In genomic region chr19:38850231-38850975, GRCh38 we compare ENCODE assay signal across 8 cellular contexts. TPM values are rescaled to one million over a fixed set of nuclear protein-coding genes. Genes with fewer than 3 reads are reported as not detected.
DNase-seq lines count a peak whose midpoint lies in the region; ATAC-seq and TF ChIP-seq lines count a peak whose summit lies in the region.

No MANE protein-coding gene starts in this region.

- H3K27me3 ChIP-seq in right atrium auricular region (no peaks in the 10 kb centered on the region), prostate gland (replicated peaks; ENCODE audit: insufficient read depth) (no peaks in the 10 kb centered on the region)

- peak; percentile 69 for ATAC-seq in GM18502 (IDR thresholded peaks at IDR 0.05; ENCODE audit: poor library complexity, unreplicated experiment)
- peak; percentile 63 for ATAC-seq in HG02943 (IDR thresholded peaks at IDR 0.05; ENCODE audit: low read depth, unreplicated experiment)

- under 1% methylated on average over 38 of the region's 38 CpGs for WGBS in prostate gland
- WGBS in urinary bladder = under 1% methylated on average over 38 of the region's 38 CpGs

- H3K27ac ChIP-seq in right atrium auricular region (peak overlapping the region; percentile 99 to 100), prostate gland (peak overlapping the region; percentile 95 to 100), urinary bladder (ENCODE audit: low read depth) (peak overlapping the region; percentile 95)

- H3K9me3 ChIP-seq in right atrium auricular region (no peaks in the 10 kb centered on the region), prostate gland (no peaks in the 10 kb centered on the region)

- H3K4me3 ChIP-seq in right atrium auricular region (peak overlapping the region; percentile 72 to 79), prostate gland (peak overlapping the region; percentile 64 to 80), urinary bladder (ENCODE audit: low read depth, low read length) (peak overlapping the region; percentile 86)

- intact Hi-C loops in prostate gland (cut with DNase I) = loop anchor here (5.0 kb wide), 2 partner anchors 47 to 203 kb away; partner anchors contain the start of genes ACTN4, NFKBIB and SIRT2

- peaks cover 0 to 54% of the 10 kb centered on the region in 2 donors for H3K4me1 ChIP-seq in right atrium auricular region
- H3K4me1 ChIP-seq in prostate gland (replicated peaks) = peaks cover 14% of the 10 kb centered on the region
- no peaks in the 10 kb centered on the region for H3K4me1 ChIP-seq in urinary bladder (ENCODE audit: insufficient read depth)

- peaks cover 30% of the 10 kb centered on the region for H3K36me3 ChIP-seq in right atrium auricular region
- H3K36me3 ChIP-seq in prostate gland = peaks cover 11 to 18% of the 10 kb centered on the region in 2 donors
- peaks cover 5% of the 10 kb centered on the region for H3K36me3 ChIP-seq in urinary bladder (ENCODE audit: insufficient read depth)

- TF ChIP-seq POLR2A in prostate gland (IDR thresholded peaks at IDR 0.05) = peak; percentile 97

- TF ChIP-seq CTCF in right atrium auricular region (IDR thresholded peaks at IDR 0.05) (no peak), prostate gland (IDR thresholded peaks at IDR 0.05) (peak in 2 of 4 experiments; percentile 48 to 73)

- DNase-seq in NCI-H187 (lab: John Stamatoyannopoulos, UW) (peak; percentile 100), T-helper 2 cell (peak; percentile 92 to 100 (median 98)), anterior cingulate cortex (lab: John Stamatoyannopoulos, UW) (peak; percentile 97 to 100 (median 100)), right atrium auricular region (ENCODE audit: low spot score) (peak; percentile 100), prostate gland (ENCODE audit: low spot score) (peak; percentile 100)

RNA-seq across cellular contexts. Expression of gene HNRNPL, which starts 0.6 kb away (rescaled TPM):
- total RNA-seq in right atrium auricular region = 100 to 1,000 TPM; 102 to 115 TPM
- total RNA-seq in prostate gland = 100 to 1,000 TPM; 210 to 231 TPM
- 193 TPM for total RNA-seq in urinary bladder
- polyA plus RNA-seq in urinary bladder = 184 TPM

RNA-seq across cellular contexts. Expression of gene ECH1, which starts 18.8 kb away (rescaled TPM):
- total RNA-seq in right atrium auricular region = 100 to 1,000 TPM; 309 to 329 TPM
- 100 to 1,000 TPM; 129 to 158 TPM for total RNA-seq in prostate gland
- total RNA-seq in urinary bladder = 27.2 TPM
- polyA plus RNA-seq in urinary bladder = 267 TPM

RNA-seq across cellular contexts. Expression of gene RINL, which starts 27.7 kb away (rescaled TPM):
- total RNA-seq in right atrium auricular region = 1 to 10 TPM; 3.3 to 5.5 TPM
- total RNA-seq in prostate gland = 10 to 100 TPM in 1 of 2 donors, 1 to 10 TPM in 1; 3.1 to 10.2 TPM
- total RNA-seq in urinary bladder = 3.3 TPM
- polyA plus RNA-seq in urinary bladder = 6.7 TPM

RNA-seq across cellular contexts. Expression of gene LGALS4, which starts 37.7 kb away (rescaled TPM):
- total RNA-seq in right atrium auricular region = under 1 TPM in 1 of 2 donors, not detected in 1; 0.67 TPM
- total RNA-seq in prostate gland = 1 to 10 TPM in 1 of 2 donors, under 1 TPM in 1; 0.91 to 3.7 TPM
- 1.7 TPM for total RNA-seq in urinary bladder
- polyA plus RNA-seq in urinary bladder = 2.2 TPM

RNA-seq across cellular contexts. Expression of gene SIRT2, which starts 49.0 kb away (rescaled TPM):
- total RNA-seq in right atrium auricular region (100 to 1,000 TPM in 1 of 2 donors, 10 to 100 TPM in 1; 91.5 to 170 TPM), prostate gland (10 to 100 TPM; 55.8 to 89.0 TPM), urinary bladder (39.8 TPM)
- polyA plus RNA-seq in urinary bladder = 67.6 TPM

Comparison
In these comparisons a context has a peak if more than half of its experiments do, and no peak if none do; other contexts are left out.
1. Peak in every context shown above with its lines: DNase-seq, ATAC-seq, H3K4me3 ChIP-seq and H3K27ac ChIP-seq.